Comparison of ENCODE assay signal across 8 cellular contexts in genomic region chr3:169227911-169228310, GRCh38.
A peak's percentile ranks its signal among the peaks of the same experiment; 100 is the strongest.
DNase-seq lines count a peak whose midpoint lies in the region; ATAC-seq and TF ChIP-seq lines count a peak whose summit lies in the region.
"Had no signal": no experiment of that assay in that cellular context is flagged by ENCODE, and none has a peak within 500 bp of the region (broad histone marks: within the 10 kb centered on the region; RNA-seq: fewer than 3 reads in every experiment).

No MANE protein-coding gene starts in this region.

- no peak overlapping the region for H3K27ac ChIP-seq in neural progenitor cell
- no peak overlapping the region for H3K27ac ChIP-seq in Karpas-422 (ENCODE audit: low read length)

- H3K79me2 ChIP-seq in neural progenitor cell (ENCODE audit: low read depth) (no peaks in the 10 kb centered on the region), Karpas-422 (ENCODE audit: low read length) (no peaks in the 10 kb centered on the region)

- peak; percentile 35 for DNase-seq in T-helper 2 cell treated with Interferon-gamma antibody and Interleukin-4, amounts not matched to agents 5 μg/mL and 100 μg/mL, for 36 hours (ENCODE audit: low spot score)
- DNase-seq in neural progenitor cell (ENCODE audit: low spot score), result peak; percentile 75
- DNase-seq in Karpas-422, result no peak
- DNase-seq in NCI-H1105 treated with DMSO at 0.1 percent for 48 hours (lab: John Stamatoyannopoulos, UW), result no peak
- DNase-seq in head of caudate nucleus, result no peak

- H3K4me3 ChIP-seq in neural progenitor cell (no peak overlapping the region), Karpas-422 (ENCODE audit: low read length) (no peak overlapping the region)

- H3K4me1 ChIP-seq in neural progenitor cell, result peaks cover 23% of the 10 kb centered on the region
- no peaks in the 10 kb centered on the region for H3K4me1 ChIP-seq in Karpas-422 (ENCODE audit: low read length)

- H3K4me3 Mint-ChIP-seq in T-helper 2 cell treated with Interferon-gamma antibody and Interleukin-4, amounts not matched to agents 5 μg/mL and 100 μg/mL, for 36 hours, result peak overlapping the region; percentile 34
- H3K4me3 Mint-ChIP-seq in neural progenitor cell, result no peak overlapping the region
- H3K4me3 Mint-ChIP-seq: memory B cell had no signal

- H3K4me2 ChIP-seq in neural progenitor cell, result peak overlapping the region; percentile 39
- no peak overlapping the region for H3K4me2 ChIP-seq in Karpas-422 (ENCODE audit: low read depth, low read length, poor library complexity, severe bottlenecking)

- H3K27ac Mint-ChIP-seq in T-helper 2 cell treated with Interferon-gamma antibody and Interleukin-4, amounts not matched to agents 5 μg/mL and 100 μg/mL, for 36 hours, result peak overlapping the region; percentile 31
- H3K27ac Mint-ChIP-seq in neural progenitor cell, result no peak overlapping the region
- H3K27ac Mint-ChIP-seq: memory B cell had no signal

- no peaks in the 10 kb centered on the region for H3K9me3 ChIP-seq in neural progenitor cell (ENCODE audit: low read depth)
- no peaks in the 10 kb centered on the region for H3K9me3 ChIP-seq in Karpas-422 (ENCODE audit: low read length)

- no peaks in the 10 kb centered on the region for H3K9me3 Mint-ChIP-seq in T-helper 2 cell treated with Interferon-gamma antibody and Interleukin-4, amounts not matched to agents 5 μg/mL and 100 μg/mL, for 36 hours
- H3K9me3 Mint-ChIP-seq in neural progenitor cell, result no peaks in the 10 kb centered on the region
- H3K9me3 Mint-ChIP-seq: memory B cell had no signal

- H3K4me1 Mint-ChIP-seq in T-helper 2 cell treated with Interferon-gamma antibody and Interleukin-4, amounts not matched to agents 5 μg/mL and 100 μg/mL, for 36 hours (ENCODE audit: low read depth), result peaks cover 12% of the 10 kb centered on the region
- peaks cover 11% of the 10 kb centered on the region for H3K4me1 Mint-ChIP-seq in neural progenitor cell
- H3K4me1 Mint-ChIP-seq: memory B cell had no signal

- H4K20me1 ChIP-seq in neural progenitor cell (ENCODE audit: low read depth), result no peaks in the 10 kb centered on the region
- no peaks in the 10 kb centered on the region for H4K20me1 ChIP-seq in Karpas-422 (ENCODE audit: insufficient read depth, low read depth, low read length)

- peak; percentile 96 for ATAC-seq in GM19395 (IDR thresholded peaks at IDR 0.05; ENCODE audit: unreplicated experiment)
- peak; percentile 96 for ATAC-seq in HG02981 (IDR thresholded peaks at IDR 0.05; ENCODE audit: unreplicated experiment)

- H3K36me3 ChIP-seq in neural progenitor cell (no peaks in the 10 kb centered on the region), Karpas-422 (ENCODE audit: insufficient read depth, low read length) (no peaks in the 10 kb centered on the region)

- H3K27me3 ChIP-seq in neural progenitor cell (no peaks in the 10 kb centered on the region), Karpas-422 (ENCODE audit: low read length) (no peaks in the 10 kb centered on the region)

- H3F3A ChIP-seq in neural progenitor cell (ENCODE audit: low read depth), result peaks cover 11% of the 10 kb centered on the region

- H3K9ac ChIP-seq in neural progenitor cell (no peak overlapping the region), Karpas-422 (ENCODE audit: low read length) (no peak overlapping the region)

- no peak overlapping the region for H2AFZ ChIP-seq in neural progenitor cell (replicated peaks)
- H2AFZ ChIP-seq in Karpas-422 (ENCODE audit: low read length), result no peak overlapping the region

- no peak for TF ChIP-seq CTCF in neural progenitor cell (IDR thresholded peaks at IDR 0.05)

- peaks cover 68% of the 10 kb centered on the region for H3K27me3 Mint-ChIP-seq in T-helper 2 cell treated with Interferon-gamma antibody and Interleukin-4, amounts not matched to agents 5 μg/mL and 100 μg/mL, for 36 hours (ENCODE audit: low read depth)
- H3K27me3 Mint-ChIP-seq in neural progenitor cell (ENCODE audit: insufficient read depth, low read depth), result no peaks in the 10 kb centered on the region

- intact Hi-C loops in head of caudate nucleus (cut with DNase I), result no loop called here

- no peaks in the 10 kb centered on the region for H3K36me3 Mint-ChIP-seq in T-helper 2 cell treated with Interferon-gamma antibody and Interleukin-4, amounts not matched to agents 5 μg/mL and 100 μg/mL, for 36 hours (ENCODE audit: low read depth)
- H3K36me3 Mint-ChIP-seq in neural progenitor cell, result no peaks in the 10 kb centered on the region
- H3K36me3 Mint-ChIP-seq: memory B cell had no signal

- H3K9me2 ChIP-seq in Karpas-422 (replicated peaks; ENCODE audit: insufficient read depth, low read length), result no peaks in the 10 kb centered on the region

Comparison
In these comparisons a context has a peak if more than half of its experiments do, and no peak if none do; other contexts are left out.
1. DNase-seq: peak in T-helper 2 cell treated with Interferon-gamma antibody and Interleukin-4, amounts not matched to agents 5 μg/mL and 100 μg/mL, for 36 hours (single experiment) and neural progenitor cell (single experiment); none in Karpas-422 (single experiment), NCI-H1105 treated with DMSO at 0.1 percent for 48 hours (single experiment) and head of caudate nucleus (0 of 42).